Comparison of ENCODE assay signal across 13 cellular contexts in the genomic region with DNA sequence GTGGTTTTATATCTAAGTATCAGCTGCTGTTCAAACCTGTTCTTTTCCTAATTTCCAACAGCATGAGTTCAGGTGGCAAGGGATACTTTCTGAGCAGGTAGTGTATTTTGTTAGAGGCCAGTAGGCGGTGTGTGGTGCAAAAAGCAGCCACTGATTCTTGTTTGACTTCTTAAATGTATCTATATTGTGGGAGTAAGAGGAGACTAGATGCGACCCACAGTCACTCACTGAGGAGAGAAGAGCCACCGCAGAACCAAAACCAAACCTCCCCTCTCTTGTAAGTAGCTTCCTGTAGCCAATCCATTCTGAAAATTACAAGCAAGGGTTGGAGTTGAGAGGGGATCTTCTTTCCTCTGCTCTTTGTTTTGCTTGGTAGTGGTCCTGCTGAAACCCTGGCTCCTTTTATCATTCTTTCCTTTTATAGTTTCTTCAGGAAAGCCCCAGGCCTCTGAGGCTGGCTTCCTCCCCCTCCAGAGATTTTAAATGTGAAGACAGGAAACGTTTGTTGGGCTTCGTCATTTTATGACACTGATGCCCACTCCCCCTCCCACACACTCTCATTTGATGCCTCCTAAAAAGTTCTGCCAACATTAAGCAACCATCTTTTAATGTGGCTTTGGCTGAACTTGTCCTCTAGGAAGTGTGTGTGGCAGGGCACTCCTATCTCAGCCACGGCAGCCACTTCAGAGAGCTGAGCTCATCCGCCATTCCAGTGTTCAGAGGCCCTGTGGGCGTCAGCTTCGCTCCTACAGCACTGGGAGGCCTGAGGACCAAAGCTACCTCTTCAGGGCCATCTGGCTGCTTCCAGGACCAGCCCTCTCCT.
DNase-seq lines count a peak whose midpoint lies in the region; ATAC-seq and TF ChIP-seq lines count a peak whose summit lies in the region.
"Had no signal": no experiment of that assay in that cellular context is flagged by ENCODE, and none has a peak within 500 bp of the region (broad histone marks: within the 10 kb centered on the region; RNA-seq: fewer than 3 reads in every experiment).

No MANE protein-coding gene starts in this region.

- H2AFZ ChIP-seq in Karpas-422 (ENCODE audit: low read length), result no peak overlapping the region

- H3K27me3 ChIP-seq in Karpas-422 (ENCODE audit: low read length), result no peaks in the 10 kb centered on the region
- H3K27me3 ChIP-seq: SJSA1 had no signal

- no peak overlapping the region for H3K4me2 ChIP-seq in Karpas-422 (ENCODE audit: low read depth, low read length, poor library complexity, severe bottlenecking)

- H3K4me3 ChIP-seq in fibroblast of villous mesenchyme (ENCODE audit: low read depth, low read length), result no peak overlapping the region
- H3K4me3 ChIP-seq in Karpas-422 (ENCODE audit: low read length), result no peak overlapping the region
- H3K4me3 ChIP-seq: lung, SJSA1 had no signal

- H3K27ac ChIP-seq in Karpas-422 (ENCODE audit: low read length), result no peak overlapping the region
- H3K27ac ChIP-seq: SJSA1 had no signal

- no peaks in the 10 kb centered on the region for H3K9me3 ChIP-seq in Karpas-422 (ENCODE audit: low read length)
- H3K9me3 ChIP-seq: SJSA1 had no signal

- CTCF ChIA-PET in WTC11 (lab: Charles Lee), result no interaction called here

- H3K79me2 ChIP-seq in Karpas-422 (ENCODE audit: low read length), result no peaks in the 10 kb centered on the region

- H3K9ac ChIP-seq in Karpas-422 (ENCODE audit: low read length), result no peak overlapping the region

- no peaks in the 10 kb centered on the region for H3K9me3 Mint-ChIP-seq in WTC11
- H3K9me3 Mint-ChIP-seq: CD4-positive, alpha-beta T cell; stimulated activated naive B cell treated with anti-CD40 and anti-IgM and Interleukin-4, amounts not matched to agents 10 μg/mL and 1 μg/mL and 100 μg/mL, for 72 hours had no signal

- H4K20me1 ChIP-seq in Karpas-422 (ENCODE audit: insufficient read depth, low read depth, low read length), result no peaks in the 10 kb centered on the region

- H3K4me3 Mint-ChIP-seq in WTC11, result no peak overlapping the region
- H3K4me3 Mint-ChIP-seq: CD4-positive, alpha-beta T cell; stimulated activated naive B cell treated with anti-CD40 and anti-IgM and Interleukin-4, amounts not matched to agents 10 μg/mL and 1 μg/mL and 100 μg/mL, for 72 hours had no signal

- no peaks in the 10 kb centered on the region for H3K27me3 Mint-ChIP-seq in WTC11 (ENCODE audit: low read depth)
- H3K27me3 Mint-ChIP-seq: CD4-positive, alpha-beta T cell; stimulated activated naive B cell treated with anti-CD40 and anti-IgM and Interleukin-4, amounts not matched to agents 10 μg/mL and 1 μg/mL and 100 μg/mL, for 72 hours had no signal

- H3K36me3 ChIP-seq in Karpas-422 (ENCODE audit: insufficient read depth, low read length), result no peaks in the 10 kb centered on the region
- H3K36me3 ChIP-seq: SJSA1 had no signal

- H3K4me1 ChIP-seq in Karpas-422 (ENCODE audit: low read length), result no peaks in the 10 kb centered on the region

- DNase-seq in stimulated activated CD4-positive, alpha-beta T cell treated with anti-CD3 and anti-CD28 coated beads, Interleukin-15, amount 100 ng/mL, for 24 hours, result peak; percentile 23
- no peak for DNase-seq in stimulated activated CD4-positive, alpha-beta T cell treated with anti-CD3 and anti-CD28 coated beads, Interleukin-2, amount 100 ng/mL, for 48 hours
- no peak for DNase-seq in WTC11 (ENCODE audit: low spot score)
- DNase-seq in fibroblast of villous mesenchyme (ENCODE audit: low read depth), result peak; percentile 21
- no peak for DNase-seq in NOMO-1 treated with dmso at 0.1 percent for 144 hours (lab: John Stamatoyannopoulos, UW; ENCODE audit: unreplicated experiment)
- no peak for DNase-seq in SKM-1 treated with dmso at 0.1 percent for 144 hours (lab: John Stamatoyannopoulos, UW; ENCODE audit: unreplicated experiment)
- DNase-seq in AG08396 (ENCODE audit: low spot score), result no peak
- no peak for DNase-seq in Karpas-422
- DNase-seq: CD4-positive, alpha-beta T cell; GOT3; stimulated activated naive B cell treated with anti-CD40 and anti-IgM and Interleukin-4, amounts not matched to agents 10 μg/mL and 1 μg/mL and 100 μg/mL, for 72 hours had no signal

- peaks cover 31% of the 10 kb centered on the region for H3K4me1 Mint-ChIP-seq in WTC11
- H3K4me1 Mint-ChIP-seq: stimulated activated naive B cell treated with anti-CD40 and anti-IgM and Interleukin-4, amounts not matched to agents 10 μg/mL and 1 μg/mL and 100 μg/mL, for 72 hours had no signal

- peak overlapping the region; percentile 75 for H3K27ac Mint-ChIP-seq in WTC11
- H3K27ac Mint-ChIP-seq: CD4-positive, alpha-beta T cell; stimulated activated naive B cell treated with anti-CD40 and anti-IgM and Interleukin-4, amounts not matched to agents 10 μg/mL and 1 μg/mL and 100 μg/mL, for 72 hours had no signal

- POLR2A ChIA-PET in WTC11 (lab: Charles Lee), result no interaction called here

- no peaks in the 10 kb centered on the region for H3K36me3 Mint-ChIP-seq in WTC11
- H3K36me3 Mint-ChIP-seq: stimulated activated naive B cell treated with anti-CD40 and anti-IgM and Interleukin-4, amounts not matched to agents 10 μg/mL and 1 μg/mL and 100 μg/mL, for 72 hours had no signal

- H3K9me2 ChIP-seq in Karpas-422 (replicated peaks; ENCODE audit: insufficient read depth, low read length), result no peaks in the 10 kb centered on the region

- no peak for TF ChIP-seq CTCF in WTC11 (IDR thresholded peaks at IDR 0.05)
- no peak for TF ChIP-seq CTCF in fibroblast of villous mesenchyme (IDR thresholded peaks at IDR 0.05; ENCODE audit: insufficient read depth, low read depth, low read length)

- ATAC-seq in WTC11, result peak; percentile 73
- ATAC-seq: stimulated activated naive B cell treated with anti-CD40 and anti-IgM and Interleukin-4, amounts not matched to agents 10 μg/mL and 1 μg/mL and 100 μg/mL, for 72 hours had no signal

TF ChIP-seq in WTC11, 78 proteins besides CTCF, POLR2A, EP300 and RAD21:
- TF ChIP-seq ZNF416 (CRISPR knock-in tag; IDR thresholded peaks at IDR 0.05) (no peak), SP1 (CRISPR knock-in tag; conservative IDR thresholded peaks at IDR 0.05) (no peak), TCF7 (CRISPR knock-in tag; IDR thresholded peaks at IDR 0.05; ENCODE audit: low read depth) (no peak), NFATC4 (CRISPR knock-in tag; IDR thresholded peaks at IDR 0.05) (no peak), MYBL2 (CRISPR knock-in tag; IDR thresholded peaks at IDR 0.05) (no peak), ZNF423 (CRISPR knock-in tag; IDR thresholded peaks at IDR 0.05) (no peak), ATF1 (CRISPR knock-in tag; IDR thresholded peaks at IDR 0.05) (no peak), ZNF138 (CRISPR knock-in tag; conservative IDR thresholded peaks at IDR 0.05) (no peak), NR2C2 (CRISPR knock-in tag; IDR thresholded peaks at IDR 0.05) (no peak), RORB (CRISPR knock-in tag; IDR thresholded peaks at IDR 0.05) (no peak), TP53 (CRISPR knock-in tag; IDR thresholded peaks at IDR 0.05) (no peak)
- TF ChIP-seq, protein P1, sequence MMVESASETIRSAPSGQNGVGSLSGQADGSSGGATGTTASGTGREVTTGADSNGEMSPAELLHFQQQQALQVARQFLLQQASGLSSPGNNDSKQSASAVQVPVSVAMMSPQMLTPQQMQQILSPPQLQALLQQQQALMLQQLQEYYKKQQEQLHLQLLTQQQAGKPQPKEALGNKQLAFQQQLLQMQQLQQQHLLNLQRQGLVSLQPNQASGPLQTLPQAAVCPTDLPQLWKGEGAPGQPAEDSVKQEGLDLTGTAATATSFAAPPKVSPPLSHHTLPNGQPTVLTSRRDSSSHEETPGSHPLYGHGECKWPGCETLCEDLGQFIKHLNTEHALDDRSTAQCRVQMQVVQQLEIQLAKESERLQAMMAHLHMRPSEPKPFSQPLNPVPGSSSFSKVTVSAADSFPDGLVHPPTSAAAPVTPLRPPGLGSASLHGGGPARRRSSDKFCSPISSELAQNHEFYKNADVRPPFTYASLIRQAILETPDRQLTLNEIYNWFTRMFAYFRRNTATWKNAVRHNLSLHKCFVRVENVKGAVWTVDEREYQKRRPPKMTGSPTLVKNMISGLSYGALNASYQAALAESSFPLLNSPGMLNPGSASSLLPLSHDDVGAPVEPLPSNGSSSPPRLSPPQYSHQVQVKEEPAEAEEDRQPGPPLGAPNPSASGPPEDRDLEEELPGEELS (CRISPR knock-in tag; IDR thresholded peaks at IDR 0.05), result no peak
- TF ChIP-seq, protein P2, sequence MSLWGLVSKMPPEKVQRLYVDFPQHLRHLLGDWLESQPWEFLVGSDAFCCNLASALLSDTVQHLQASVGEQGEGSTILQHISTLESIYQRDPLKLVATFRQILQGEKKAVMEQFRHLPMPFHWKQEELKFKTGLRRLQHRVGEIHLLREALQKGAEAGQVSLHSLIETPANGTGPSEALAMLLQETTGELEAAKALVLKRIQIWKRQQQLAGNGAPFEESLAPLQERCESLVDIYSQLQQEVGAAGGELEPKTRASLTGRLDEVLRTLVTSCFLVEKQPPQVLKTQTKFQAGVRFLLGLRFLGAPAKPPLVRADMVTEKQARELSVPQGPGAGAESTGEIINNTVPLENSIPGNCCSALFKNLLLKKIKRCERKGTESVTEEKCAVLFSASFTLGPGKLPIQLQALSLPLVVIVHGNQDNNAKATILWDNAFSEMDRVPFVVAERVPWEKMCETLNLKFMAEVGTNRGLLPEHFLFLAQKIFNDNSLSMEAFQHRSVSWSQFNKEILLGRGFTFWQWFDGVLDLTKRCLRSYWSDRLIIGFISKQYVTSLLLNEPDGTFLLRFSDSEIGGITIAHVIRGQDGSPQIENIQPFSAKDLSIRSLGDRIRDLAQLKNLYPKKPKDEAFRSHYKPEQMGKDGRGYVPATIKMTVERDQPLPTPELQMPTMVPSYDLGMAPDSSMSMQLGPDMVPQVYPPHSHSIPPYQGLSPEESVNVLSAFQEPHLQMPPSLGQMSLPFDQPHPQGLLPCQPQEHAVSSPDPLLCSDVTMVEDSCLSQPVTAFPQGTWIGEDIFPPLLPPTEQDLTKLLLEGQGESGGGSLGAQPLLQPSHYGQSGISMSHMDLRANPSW (CRISPR knock-in tag; conservative IDR thresholded peaks at IDR 0.05; ENCODE audit: low read depth), result no peak
- TF ChIP-seq, protein P3, sequence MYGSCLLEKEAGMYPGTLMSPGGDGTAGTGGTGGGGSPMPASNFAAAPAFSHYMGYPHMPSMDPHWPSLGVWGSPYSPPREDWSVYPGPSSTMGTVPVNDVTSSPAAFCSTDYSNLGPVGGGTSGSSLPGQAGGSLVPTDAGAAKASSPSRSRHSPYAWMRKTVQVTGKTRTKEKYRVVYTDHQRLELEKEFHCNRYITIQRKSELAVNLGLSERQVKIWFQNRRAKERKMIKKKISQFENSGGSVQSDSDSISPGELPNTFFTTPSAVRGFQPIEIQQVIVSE (CRISPR knock-in tag; IDR thresholded peaks at IDR 0.05; ENCODE audit: borderline replicate concordance), result no peak
- TF ChIP-seq, protein P4, sequence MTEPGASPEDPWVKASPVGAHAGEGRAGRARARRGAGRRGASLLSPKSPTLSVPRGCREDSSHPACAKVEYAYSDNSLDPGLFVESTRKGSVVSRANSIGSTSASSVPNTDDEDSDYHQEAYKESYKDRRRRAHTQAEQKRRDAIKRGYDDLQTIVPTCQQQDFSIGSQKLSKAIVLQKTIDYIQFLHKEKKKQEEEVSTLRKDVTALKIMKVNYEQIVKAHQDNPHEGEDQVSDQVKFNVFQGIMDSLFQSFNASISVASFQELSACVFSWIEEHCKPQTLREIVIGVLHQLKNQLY (CRISPR knock-in tag; IDR thresholded peaks at IDR 0.05), result no peak

Comparison
In these comparisons a context has a peak if more than half of its experiments do, and no peak if none do; other contexts are left out.
1. DNase-seq: peak in stimulated activated CD4-positive, alpha-beta T cell treated with anti-CD3 and anti-CD28 coated beads, Interleukin-15, amount 100 ng/mL, for 24 hours (single experiment) and fibroblast of villous mesenchyme (single experiment); none in stimulated activated CD4-positive, alpha-beta T cell treated with anti-CD3 and anti-CD28 coated beads, Interleukin-2, amount 100 ng/mL, for 48 hours (0 of 2), WTC11 (single experiment), NOMO-1 treated with dmso at 0.1 percent for 144 hours (single experiment), SKM-1 treated with dmso at 0.1 percent for 144 hours (single experiment), AG08396 (single experiment) and Karpas-422 (single experiment).